Comparison of ENCODE assay signal across 14 cellular contexts in the genomic region with DNA sequence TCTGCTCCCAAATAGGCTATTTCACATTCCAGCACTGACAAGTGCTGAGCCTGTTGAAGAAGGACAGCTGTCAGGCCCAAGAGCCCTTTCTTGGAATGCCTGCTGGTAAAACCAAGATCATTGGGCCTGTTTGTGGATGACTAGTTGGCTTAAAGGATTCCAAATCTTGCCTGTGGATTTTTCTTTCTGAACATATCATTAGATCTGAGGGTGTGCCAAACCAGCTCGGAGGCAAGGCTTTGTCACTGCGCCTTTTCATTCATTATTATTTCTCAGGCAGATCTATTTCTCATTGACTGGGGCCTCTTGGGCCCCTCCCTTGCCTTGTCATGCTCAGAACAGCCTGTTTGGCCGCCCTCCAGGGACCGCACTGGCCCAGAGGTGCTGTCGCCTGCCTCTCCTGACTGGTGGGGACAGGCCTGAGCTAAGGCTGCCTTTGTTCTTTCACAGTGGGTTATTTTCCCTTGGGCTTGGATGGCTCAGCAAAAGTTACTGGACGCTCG.
DNase-seq lines count a peak whose midpoint lies in the region; ATAC-seq and TF ChIP-seq lines count a peak whose summit lies in the region.
"Had no signal": no experiment of that assay in that cellular context is flagged by ENCODE, and none has a peak within 500 bp of the region (broad histone marks: within the 10 kb centered on the region; RNA-seq: fewer than 3 reads in every experiment).

No MANE protein-coding gene starts in this region.

- peaks cover 0 to 41% (median 19%) of the 10 kb centered on the region in 9 donors for H3K4me1 ChIP-seq in heart right ventricle

- no peaks in the 10 kb centered on the region for H3K4me1 Mint-ChIP-seq in naive thymus-derived CD8-positive, alpha-beta T cell
- H3K4me1 Mint-ChIP-seq: CD8-positive, alpha-beta memory T cell; central memory CD8-positive, alpha-beta T cell had no signal

- peaks cover 0 to 8% (median 0%) of the 10 kb centered on the region in 11 donors for H3K9me3 ChIP-seq in heart right ventricle
- H3K9me3 ChIP-seq: ovary had no signal

- no peak overlapping the region for H3K4me3 ChIP-seq in heart right ventricle
- H3K4me3 ChIP-seq: ovary, SK-N-MC had no signal

- no peaks in the 10 kb centered on the region for H3K36me3 Mint-ChIP-seq in naive thymus-derived CD8-positive, alpha-beta T cell
- H3K36me3 Mint-ChIP-seq: CD8-positive, alpha-beta memory T cell had no signal

- peak; percentile 45 for DNase-seq in HPDE6-E6E7 (ENCODE audit: extremely low spot score)
- peak; percentile 92 for DNase-seq in astrocyte of the hippocampus (ENCODE audit: low read depth, low spot score)
- peak; percentile 63 to 68 for DNase-seq in heart right ventricle
- peak; percentile 36 for DNase-seq in renal cortical epithelial cell (ENCODE audit: low read depth)
- DNase-seq in KG1 (lab: John Stamatoyannopoulos, UW), result no peak
- DNase-seq in naive thymus-derived CD8-positive, alpha-beta T cell, result no peak
- DNase-seq in NCI-H748 (lab: John Stamatoyannopoulos, UW; ENCODE audit: unreplicated experiment), result no peak
- no peak for DNase-seq in SIG-M5 (lab: John Stamatoyannopoulos, UW)
- DNase-seq: CD8-positive, alpha-beta memory T cell; NCI-H146; ovary; stimulated activated CD8-positive, alpha-beta memory T cell treated with anti-CD3 and anti-CD28 coated beads, Interleukin-4, amount 100 ng/mL, for 48 hours had no signal

- no peaks in the 10 kb centered on the region for H3K27me3 Mint-ChIP-seq in naive thymus-derived CD8-positive, alpha-beta T cell

- H3K9me3 Mint-ChIP-seq in naive thymus-derived CD8-positive, alpha-beta T cell, result no peaks in the 10 kb centered on the region
- H3K9me3 Mint-ChIP-seq: CD8-positive, alpha-beta memory T cell; central memory CD8-positive, alpha-beta T cell had no signal

- peak overlapping the region in 6 of 10 donors; percentile 22 to 62 (median 43) for H3K27ac ChIP-seq in heart right ventricle
- H3K27ac ChIP-seq: ovary, SK-N-MC had no signal

- no peaks in the 10 kb centered on the region for H3K27me3 ChIP-seq in heart right ventricle
- H3K27me3 ChIP-seq: ovary had no signal

- no peak for TF ChIP-seq CTCF in heart right ventricle (IDR thresholded peaks at IDR 0.05)

- intact Hi-C loops in heart right ventricle (cut with DNase I), result loop anchor here in 1 of 10 donors (2.0 kb wide), 1 partner anchor 61 kb away; no protein-coding TSS in a partner anchor

- POLR2A ChIA-PET in naive thymus-derived CD8-positive, alpha-beta T cell (lab: Charles Lee), result no interaction called here

- 45 to 54% methylated on average over 7 of the region's 7 CpGs for WGBS in heart right ventricle, 2 donors

- no peak overlapping the region for H3K4me3 Mint-ChIP-seq in naive thymus-derived CD8-positive, alpha-beta T cell
- H3K4me3 Mint-ChIP-seq: CD8-positive, alpha-beta memory T cell; central memory CD8-positive, alpha-beta T cell had no signal

- ATAC-seq in heart right ventricle, result peak in 7 of 8 donors; percentile 39 to 89 (median 71)
- ATAC-seq in naive thymus-derived CD8-positive, alpha-beta T cell, result no peak

- H3K27ac Mint-ChIP-seq in naive thymus-derived CD8-positive, alpha-beta T cell, result no peak overlapping the region

- H3K36me3 ChIP-seq in heart right ventricle, result no peaks in the 10 kb centered on the region
- H3K36me3 ChIP-seq: ovary had no signal

Comparison
In these comparisons a context has a peak if more than half of its experiments do, and no peak if none do; other contexts are left out.
1. DNase-seq: peak in HPDE6-E6E7 (single experiment), astrocyte of the hippocampus (single experiment), heart right ventricle (2 of 2) and renal cortical epithelial cell (single experiment); none in KG1 (single experiment), naive thymus-derived CD8-positive, alpha-beta T cell (0 of 10), NCI-H748 (single experiment) and SIG-M5 (single experiment).
2. ATAC-seq: peak in heart right ventricle (7 of 8); none in naive thymus-derived CD8-positive, alpha-beta T cell (0 of 2).